Comparison of ENCODE assay signal across 16 cellular contexts in the genomic region with DNA sequence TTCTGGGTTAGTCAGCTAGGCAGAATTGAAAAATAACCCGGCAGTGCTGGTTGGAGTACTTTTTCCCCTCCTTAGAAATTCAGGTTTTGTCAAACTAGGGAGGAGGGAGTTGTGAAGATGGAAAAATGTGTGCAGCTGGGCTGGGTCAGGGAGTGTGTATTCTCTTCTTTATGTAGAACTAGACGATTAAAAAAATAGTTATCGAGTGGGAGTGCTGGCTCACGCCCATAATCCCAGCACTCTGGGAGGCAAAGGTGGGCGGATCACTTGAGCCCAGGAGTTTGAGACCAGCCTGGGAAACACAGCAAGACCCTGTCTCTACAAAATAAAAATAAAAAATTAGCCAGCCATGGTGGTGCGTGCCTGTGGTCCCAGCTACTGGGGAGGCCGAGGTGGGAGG.
DNase-seq lines count a peak whose midpoint lies in the region; ATAC-seq and TF ChIP-seq lines count a peak whose summit lies in the region.
"Had no signal": no experiment of that assay in that cellular context is flagged by ENCODE, and none has a peak within 500 bp of the region (broad histone marks: within the 10 kb centered on the region; RNA-seq: fewer than 3 reads in every experiment).

No MANE protein-coding gene starts in this region.

- no CpG with 5 or more reads among the region's 7 CpGs for WGBS in neuronal stem cell (ENCODE audit: extremely low coverage in 2 of 2, insufficient read length in 2 of 2, insufficient replicate concordance in 1 of 2), 2 donors

- no peak overlapping the region for H3K23ac ChIP-seq in neuronal stem cell (ENCODE audit: low read depth, low read length, poor library complexity)

- H3K27ac Mint-ChIP-seq in brain (peak overlapping the region; percentile 74 to 97 (median 89)), glutamatergic neuron (ENCODE audit: unreplicated experiment) (peak overlapping the region; percentile 38)

- H3K9ac ChIP-seq in neuronal stem cell (ENCODE audit: low read depth, low read length, poor library complexity), result no peak overlapping the region

- H3K9me3 ChIP-seq in neuronal stem cell (replicated peaks in 1 of 2; ENCODE audit: control insufficient read depth in 2 of 2, insufficient read depth in 1 of 2, low read depth in 1 of 2, low read length in 2 of 2), result no peaks in the 10 kb centered on the region

- H3K4me1 Mint-ChIP-seq in brain, result peaks cover 98% of the 10 kb centered on the region
- H3K4me1 Mint-ChIP-seq in glutamatergic neuron (ENCODE audit: low read depth, unreplicated experiment), result peaks cover 34% of the 10 kb centered on the region

- H4K91ac ChIP-seq in neuronal stem cell (ENCODE audit: low read depth, low read length, poor library complexity), result no peak overlapping the region

- H3K27me3 ChIP-seq in neuronal stem cell (ENCODE audit: control insufficient read depth in 3 of 3, insufficient read depth in 3 of 3, low read depth in 1 of 3, low read length in 3 of 3), result no peaks in the 10 kb centered on the region

- H2BK12ac ChIP-seq in neuronal stem cell (ENCODE audit: low read length), result no peak overlapping the region

- ATAC-seq in HG03280 (IDR thresholded peaks at IDR 0.05; ENCODE audit: unreplicated experiment) (no peak), HG02970 (IDR thresholded peaks at IDR 0.05; ENCODE audit: low FRiP score, unreplicated experiment) (no peak)

- H3K4me2 ChIP-seq in neuronal stem cell (ENCODE audit: insufficient read depth, low read length, poor library complexity, severe bottlenecking), result no peak overlapping the region

- H3K4ac ChIP-seq in neuronal stem cell (ENCODE audit: low read length), result no peak overlapping the region

- TF ChIP-seq CTCF in brain (conservative IDR thresholded peaks at IDR 0.05) (no peak), glutamatergic neuron (IDR thresholded peaks at IDR 0.05; ENCODE audit: partially characterized antibody, unreplicated experiment) (no peak)

- H3K18ac ChIP-seq in neuronal stem cell (ENCODE audit: low read length), result no peak overlapping the region

- H3K4me3 ChIP-seq in neuronal stem cell (ENCODE audit: low read length in 2 of 2), result no peak overlapping the region
- H3K4me3 ChIP-seq: SK-N-MC had no signal

- H2AK5ac ChIP-seq in neuronal stem cell (ENCODE audit: low read depth, low read length), result peak overlapping the region; percentile 38

- peaks cover 41 to 56% of the 10 kb centered on the region in 2 donors for H3K4me1 ChIP-seq in neuronal stem cell (ENCODE audit: control insufficient read depth in 2 of 2, insufficient read depth in 1 of 2, low read depth in 1 of 2, low read length in 2 of 2)

- DNase-seq in glutamatergic neuron (no peak), neuronal stem cell (ENCODE audit: low spot score) (no peak), T-helper 9 cell (no peak), H4 (ENCODE audit: low spot score) (no peak)
- DNase-seq: DND-41, IMR-90, KG1, MM.1S, NCI-H446, NCI-H524 treated with DMSO at 0.1 percent for 48 hours, NCI-H774, SIG-M5 had no signal

- H2AFZ ChIP-seq in neuronal stem cell (ENCODE audit: low read length), result no peak overlapping the region

- H3K27ac ChIP-seq in neuronal stem cell (replicated peaks; ENCODE audit: low read length), result no peak overlapping the region
- H3K27ac ChIP-seq: SK-N-MC had no signal

- H3K36me3 ChIP-seq in neuronal stem cell (replicated peaks in 1 of 2; ENCODE audit: control insufficient read depth in 2 of 2, insufficient read depth in 2 of 2, low read length in 2 of 2), result no peaks in the 10 kb centered on the region

- H3K27me3 Mint-ChIP-seq in brain, result no peaks in the 10 kb centered on the region
- peaks cover 5% of the 10 kb centered on the region for H3K27me3 Mint-ChIP-seq in glutamatergic neuron (ENCODE audit: unreplicated experiment)

- no peak overlapping the region for H2BK15ac ChIP-seq in neuronal stem cell (ENCODE audit: low read length)

- H2BK120ac ChIP-seq in neuronal stem cell (ENCODE audit: low read depth, low read length), result no peak overlapping the region

- H3K79me1 ChIP-seq in neuronal stem cell (ENCODE audit: low read depth, low read length), result peaks cover 1% of the 10 kb centered on the region

- no peak overlapping the region for H4K8ac ChIP-seq in neuronal stem cell (ENCODE audit: low read depth, low read length)

- H3K9me3 Mint-ChIP-seq in brain (no peaks in the 10 kb centered on the region), glutamatergic neuron (ENCODE audit: unreplicated experiment) (peaks cover 6% of the 10 kb centered on the region)

- peak overlapping the region in 2 of 5 experiments; percentile 11 to 15 for H3K4me3 Mint-ChIP-seq in brain
- no peak overlapping the region for H3K4me3 Mint-ChIP-seq in glutamatergic neuron (ENCODE audit: unreplicated experiment)

- no peak overlapping the region for H3K14ac ChIP-seq in neuronal stem cell (ENCODE audit: low read length)

- H3K36me3 Mint-ChIP-seq in brain, result peaks cover 5% of the 10 kb centered on the region
- H3K36me3 Mint-ChIP-seq in glutamatergic neuron (ENCODE audit: unreplicated experiment), result no peaks in the 10 kb centered on the region

- H2BK5ac ChIP-seq in neuronal stem cell (ENCODE audit: low read length), result no peak overlapping the region
